ENCODE assay signal across 12 cellular contexts in genomic region chr22:23207786-23208325, GRCh38. TPM values are rescaled to one million over a fixed set of nuclear protein-coding genes. Genes with fewer than 3 reads are reported as not detected.
DNase-seq lines count a peak whose midpoint lies in the region; ATAC-seq and TF ChIP-seq lines count a peak whose summit lies in the region.
"Had no signal": no experiment of that assay in that cellular context is flagged by ENCODE, and none has a peak within 500 bp of the region (broad histone marks: within the 10 kb centered on the region; RNA-seq: fewer than 3 reads in every experiment).

No MANE protein-coding gene starts in this region.

- no peak for TF ChIP-seq CTCF in natural killer cell (IDR thresholded peaks at IDR 0.05)

- no peak overlapping the region for H3K4me3 ChIP-seq in SJCRH30

- no peaks in the 10 kb centered on the region for H3K27me3 ChIP-seq in SJCRH30

- H3K9me3 ChIP-seq in SJCRH30 (replicated peaks) = no peaks in the 10 kb centered on the region

- H3K36me3 Mint-ChIP-seq in natural killer cell = no peaks in the 10 kb centered on the region

- intact Hi-C loops in natural killer cell (cut with micrococcal nuclease) = no loop called here

- peak in 2 of 3 donors; percentile 32 to 50 for ATAC-seq in natural killer cell
- ATAC-seq in GM18519 (IDR thresholded peaks at IDR 0.05; ENCODE audit: low FRiP score, unreplicated experiment) = no peak
- no peak for ATAC-seq in GM21528 (IDR thresholded peaks at IDR 0.05; ENCODE audit: low FRiP score, unreplicated experiment)

- H3K4me1 Mint-ChIP-seq in natural killer cell = peaks cover 39 to 49% of the 10 kb centered on the region in 2 donors

- H3K4me3 Mint-ChIP-seq in natural killer cell = no peak overlapping the region

- no peaks in the 10 kb centered on the region for H3K9me3 Mint-ChIP-seq in natural killer cell

- peaks cover 17% of the 10 kb centered on the region for H3K36me3 ChIP-seq in SJCRH30

- no peaks in the 10 kb centered on the region for H3K27me3 Mint-ChIP-seq in natural killer cell (ENCODE audit: low read depth in 2 of 2)

- DNase-seq in DMS79 (lab: John Stamatoyannopoulos, UW) (peak; percentile 69), NCI-H1694 treated with DMSO at 0.1 percent for 48 hours (lab: John Stamatoyannopoulos, UW) (peak; percentile 57), SJCRH30 (peak; percentile 56 to 72), natural killer cell (no peak), ureter (ENCODE audit: low spot score) (no peak), putamen (ENCODE audit: low spot score) (no peak)
- DNase-seq: activated CD4-positive, alpha-beta T cell treated with anti-CD3 and anti-CD28 coated beads, Interleukin-2, amount 50 U/mL, for 48 hours; activated naive CD4-positive, alpha-beta T cell; mesendoderm; NK-92 treated with Interleukin-12 subunit alpha and Interleukin-12 subunit beta, amount 100 ng/mL, for 24 hours had no signal

- peak overlapping the region; percentile 30; the same call in 1 of the 2 replicates for H3K27ac ChIP-seq in SJCRH30

- H3K27ac Mint-ChIP-seq in natural killer cell = peak overlapping the region; percentile 0 to 27

- H3K4me1 ChIP-seq in SJCRH30 = peaks cover 11% of the 10 kb centered on the region; the same call in 1 of the 2 replicates

RNA-seq across cellular contexts. Expression of gene BCR, which starts 27.5 kb away (rescaled TPM):
- total RNA-seq in SJCRH30 (2014; rRNA removed; shearing (Covaris generic)) = 24.9 and 27.2 TPM in 2 replicates
- total RNA-seq in natural killer cell = 100 to 1,000 TPM; 166 to 186 (median 167) TPM
- total RNA-seq in ureter = 88.0 TPM

Comparison
In these comparisons a context has a peak if more than half of its experiments do, and no peak if none do; other contexts are left out.
1. DNase-seq: peak in DMS79 (single experiment), NCI-H1694 treated with DMSO at 0.1 percent for 48 hours (single experiment) and SJCRH30 (2 of 2); none in natural killer cell (single experiment), ureter (single experiment) and putamen (single experiment).
2. ATAC-seq: peak in natural killer cell (2 of 3); none in GM18519 (single experiment) and GM21528 (single experiment).